In the genomic region with DNA sequence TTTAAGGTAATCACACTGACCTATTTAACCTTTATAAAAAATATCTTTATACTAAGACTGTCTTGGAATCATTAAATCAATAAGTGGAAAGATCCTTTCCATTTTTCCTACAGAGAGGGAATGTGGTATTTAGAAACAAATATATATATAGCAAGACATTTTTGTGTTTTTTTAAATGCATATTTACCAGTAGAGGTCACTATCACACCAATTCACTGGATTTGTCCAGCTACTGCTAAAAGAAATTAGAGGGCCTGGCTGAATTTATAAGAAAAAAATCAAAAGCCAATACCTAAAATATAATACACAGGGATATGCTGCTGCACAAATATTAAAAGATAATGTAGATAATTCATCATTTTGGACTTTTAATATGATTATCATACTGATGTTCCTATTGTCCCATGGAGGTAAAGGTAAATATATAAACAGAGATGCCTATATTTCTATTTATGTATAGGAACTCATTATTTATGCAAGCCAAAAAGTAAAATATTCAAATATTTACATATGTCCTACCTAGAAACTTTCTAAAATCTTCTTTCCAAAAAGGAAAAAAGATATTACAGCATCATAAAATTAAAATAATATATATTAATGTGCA, we compare ENCODE assay signal across 8 cellular contexts.
DNase-seq lines count a peak whose midpoint lies in the region; ATAC-seq and TF ChIP-seq lines count a peak whose summit lies in the region.

No MANE protein-coding gene starts in this region.

- ATAC-seq in mucosa of descending colon (no peak), T-cell (replicated peaks in 1 of 4) (no peak), GM19035 (IDR thresholded peaks at IDR 0.05; ENCODE audit: unreplicated experiment) (no peak)

- H3K4me1 ChIP-seq in mucosa of descending colon (ENCODE audit: low read depth): no peaks in the 10 kb centered on the region

- POLR2A ChIA-PET in T-cell (lab: Charles Lee): interaction anchor here in 1 of 2 donors (0.6 kb wide), 1 partner anchor 12 kb away, joined by 3 read pairs; no protein-coding TSS in a partner anchor

- H3K36me3 ChIP-seq in mucosa of descending colon (ENCODE audit: low read depth): no peaks in the 10 kb centered on the region

- H3K4me3 ChIP-seq in mucosa of descending colon: no peak overlapping the region

- TF ChIP-seq CTCF in mucosa of descending colon (IDR thresholded peaks at IDR 0.05): no peak

- peaks cover 3% of the 10 kb centered on the region for H3K36me3 Mint-ChIP-seq in T-cell

- CTCF ChIA-PET in T-cell (lab: Charles Lee): interaction anchor here in 1 of 2 donors (0.8 to 1.6 kb wide), 2 partner anchors 66 to 68 kb away, joined by 3 read pairs; no protein-coding TSS in a partner anchor

- H3K4me3 Mint-ChIP-seq in T-cell: no peak overlapping the region

- H3K9me3 Mint-ChIP-seq in T-cell: peaks cover 6 to 7% (median 7%) of the 10 kb centered on the region in 3 donors

- H3K27me3 Mint-ChIP-seq in T-cell: no peaks in the 10 kb centered on the region

- no peaks in the 10 kb centered on the region for H3K4me1 Mint-ChIP-seq in T-cell

- DNase-seq in NCI-H510A treated with DMSO at 0.1 percent for 48 hours (lab: John Stamatoyannopoulos, UW) (peak; percentile 45), NCI-H510A (lab: John Stamatoyannopoulos, UW) (no peak), NCI-H1694 treated with DMSO at 0.1 percent for 48 hours (lab: John Stamatoyannopoulos, UW) (peak; percentile 38), cerebellum (ENCODE audit: low spot score) (peak; percentile 5), myocyte (ENCODE audit: low read depth) (peak; percentile 63), mucosa of descending colon (no peak), T-cell (no peak)

- intact Hi-C loops in mucosa of descending colon (cut with DNase I, micrococcal nuclease): no loop called here

- H3K27ac Mint-ChIP-seq in T-cell: no peak overlapping the region

- peaks cover 7% of the 10 kb centered on the region for H3K9me3 ChIP-seq in mucosa of descending colon

Comparison
In these comparisons a context has a peak if more than half of its experiments do, and no peak if none do; other contexts are left out.
1. DNase-seq: peak in NCI-H510A treated with DMSO at 0.1 percent for 48 hours (single experiment), NCI-H1694 treated with DMSO at 0.1 percent for 48 hours (single experiment), cerebellum (single experiment) and myocyte (single experiment); none in NCI-H510A (single experiment), mucosa of descending colon (0 of 3) and T-cell (0 of 34).